14 cellular contexts compared by ENCODE assay signal in genomic region chr2:171310889-171311288, GRCh38.
DNase-seq lines count a peak whose midpoint lies in the region; ATAC-seq, FAIRE-seq and TF ChIP-seq lines count a peak whose summit lies in the region.
"Had no signal": no experiment of that assay in that cellular context is flagged by ENCODE, and none has a peak within 500 bp of the region (broad histone marks: within the 10 kb centered on the region; RNA-seq: fewer than 3 reads in every experiment).

No MANE protein-coding gene starts in this region.

- no peak for FAIRE-seq in HepG2 (lab: Jason Lieb, UNC)
- no peak for FAIRE-seq in pancreas (lab: Jason Lieb, UNC)
- FAIRE-seq: GM12892 had no signal

- peak overlapping the region; percentile 10 to 25 for H3K27ac Mint-ChIP-seq in activated naive CD4-positive, alpha-beta T cell treated with anti-CD3 and anti-CD28 coated beads, Interleukin-2, amount 50 U/mL, for 72 hours
- no peak overlapping the region for H3K27ac Mint-ChIP-seq in activated naive CD4-positive, alpha-beta T cell treated with anti-CD3 and anti-CD28 coated beads for 36 hours
- H3K27ac Mint-ChIP-seq in activated T-helper 17 cell treated with anti-CD3 and anti-CD28 coated beads, Interleukin-2, amount 50 U/mL, for 72 hours, result peak overlapping the region; percentile 4
- H3K27ac Mint-ChIP-seq: CD14-positive monocyte had no signal

- no peak overlapping the region for H2AFZ ChIP-seq in HepG2 (ENCODE audit: low read length)

- H3K9ac ChIP-seq in HepG2 (ENCODE audit: insufficient read depth, low read depth, low read length), result no peak overlapping the region

- H3K4me3 Mint-ChIP-seq in activated naive CD4-positive, alpha-beta T cell treated with anti-CD3 and anti-CD28 coated beads for 36 hours, result no peak overlapping the region
- no peak overlapping the region for H3K4me3 Mint-ChIP-seq in activated T-helper 17 cell treated with anti-CD3 and anti-CD28 coated beads, Interleukin-2, amount 50 U/mL, for 72 hours
- H3K4me3 Mint-ChIP-seq: CD14-positive monocyte; CD8-positive, alpha-beta memory T cell had no signal

- peaks cover 14% of the 10 kb centered on the region for H3K4me1 Mint-ChIP-seq in activated naive CD4-positive, alpha-beta T cell treated with anti-CD3 and anti-CD28 coated beads for 36 hours (ENCODE audit: low read depth)
- no peaks in the 10 kb centered on the region for H3K4me1 Mint-ChIP-seq in activated T-helper 17 cell treated with anti-CD3 and anti-CD28 coated beads, Interleukin-2, amount 50 U/mL, for 72 hours
- H3K4me1 Mint-ChIP-seq: CD14-positive monocyte had no signal

- H3K4me1 ChIP-seq in HepG2 (ENCODE audit: insufficient read depth, low read length) (peaks cover 26% of the 10 kb centered on the region), pancreas (no peaks in the 10 kb centered on the region)
- H3K4me1 ChIP-seq: Caco-2, HAP-1 had no signal

- H3K9me3 Mint-ChIP-seq in activated naive CD4-positive, alpha-beta T cell treated with anti-CD3 and anti-CD28 coated beads, Interleukin-2, amount 50 U/mL, for 72 hours, result peaks cover 14 to 19% of the 10 kb centered on the region in 2 donors
- H3K9me3 Mint-ChIP-seq in activated naive CD4-positive, alpha-beta T cell treated with anti-CD3 and anti-CD28 coated beads for 36 hours, result peaks cover 13% of the 10 kb centered on the region
- H3K9me3 Mint-ChIP-seq in activated T-helper 17 cell treated with anti-CD3 and anti-CD28 coated beads, Interleukin-2, amount 50 U/mL, for 72 hours, result peaks cover 14% of the 10 kb centered on the region

- 8% methylated on average over 2 of the region's 2 CpGs for WGBS in HepG2 (ENCODE audit: low lambda C conversion rate)
- 71 to 88% methylated on average over 2 of the region's 2 CpGs for WGBS in pancreas, 2 donors

- TF ChIP-seq RAD21 in HepG2 (CRISPR knock-in tag; IDR thresholded peaks at IDR 0.05), result no peak

- no peak for DNase-seq in activated naive CD4-positive, alpha-beta T cell treated with anti-CD3 and anti-CD28 coated beads, Interleukin-2, amount 50 U/mL, for 72 hours (ENCODE audit: low spot score in 2 of 2)
- no peak for DNase-seq in activated naive CD4-positive, alpha-beta T cell treated with anti-CD3 and anti-CD28 coated beads for 36 hours
- DNase-seq in HepG2 (ENCODE audit: low spot score) (peak; percentile 35), DMS 273 (lab: John Stamatoyannopoulos, UW; ENCODE audit: unreplicated experiment) (no peak), pancreas (no peak), NCI-H446 (lab: John Stamatoyannopoulos, UW) (no peak)
- DNase-seq: Caco-2; CD8-positive, alpha-beta memory T cell; DMS79; GOT3 had no signal

- TF ChIP-seq EP300 in HepG2 (IDR thresholded peaks at IDR 0.05; ENCODE audit: low read depth in 2 of 2, low read length in 2 of 2) (no peak; a peak in 1 of 4 replicates), HepG2 (CRISPR knock-in tag; IDR thresholded peaks at IDR 0.05; ENCODE audit: borderline replicate concordance) (no peak)

- H3K79me2 ChIP-seq in HepG2 (ENCODE audit: insufficient read depth, low read length), result no peaks in the 10 kb centered on the region

- ATAC-seq in activated naive CD4-positive, alpha-beta T cell treated with anti-CD3 and anti-CD28 coated beads, Interleukin-2, amount 50 U/mL, for 72 hours, result no peak
- peak; percentile 7 for ATAC-seq in activated T-helper 17 cell treated with anti-CD3 and anti-CD28 coated beads, Interleukin-2, amount 50 U/mL, for 72 hours (replicated peaks)
- ATAC-seq in HepG2 (peak; percentile 35; the same call in 2 of the 3 replicates), pancreas (no peak)

- no peaks in the 10 kb centered on the region for H3K27me3 Mint-ChIP-seq in activated naive CD4-positive, alpha-beta T cell treated with anti-CD3 and anti-CD28 coated beads for 36 hours (ENCODE audit: low read depth)
- no peaks in the 10 kb centered on the region for H3K27me3 Mint-ChIP-seq in activated T-helper 17 cell treated with anti-CD3 and anti-CD28 coated beads, Interleukin-2, amount 50 U/mL, for 72 hours
- H3K27me3 Mint-ChIP-seq: CD8-positive, alpha-beta memory T cell had no signal

- TF ChIP-seq CTCF in HepG2 (CRISPR knock-in tag; IDR thresholded peaks at IDR 0.05) (no peak), pancreas (IDR thresholded peaks at IDR 0.05) (no peak)

- H3K9me3 ChIP-seq in HepG2 (ENCODE audit: low read length) (peaks cover 18% of the 10 kb centered on the region), pancreas (no peaks in the 10 kb centered on the region)

- no peak overlapping the region for H3K27ac ChIP-seq in HepG2 (ENCODE audit: extremely low read length, insufficient read depth, low read length)
- H3K27ac ChIP-seq in pancreas, result no peak overlapping the region

- no peak overlapping the region for H3K4me2 ChIP-seq in HepG2 (ENCODE audit: low read depth, low read length)

- CTCF ChIA-PET in activated naive CD4-positive, alpha-beta T cell treated with anti-CD3 and anti-CD28 coated beads for 36 hours (lab: Charles Lee), result interaction anchor here (0.6 kb wide), 1 partner anchor 377 kb away, joined by 3 read pairs; no protein-coding TSS in a partner anchor
- CTCF ChIA-PET in HepG2 (lab: Yijun Ruan, JAX; ENCODE audit: low intra/inter-chr PET ratio, low total read pairs), result no interaction called here

- TF ChIP-seq POLR2A in HepG2 (IDR thresholded peaks at IDR 0.05; ENCODE audit: insufficient read depth in 1 of 2, low read depth in 2 of 2, low read length in 2 of 2), result no peak

- intact Hi-C loops in activated naive CD4-positive, alpha-beta T cell treated with anti-CD3 and anti-CD28 coated beads for 36 hours (cut with micrococcal nuclease), result loop anchor here (10.0 kb wide), 1 partner anchor 1124 kb away; no protein-coding TSS in a partner anchor
- intact Hi-C loops in HepG2 (cut with micrococcal nuclease; ENCODE audit: unreplicated experiment) (no loop called here), pancreas (cut with DNase I) (no loop called here)

- no TSS peak for BruUV-seq in HepG2 (replicated peaks; lab: Mats Ljungman, UMichigan)

- POLR2A ChIA-PET in HepG2 (lab: Yijun Ruan, JAX), result no interaction called here

- peaks cover 23 to 55% of the 10 kb centered on the region in 2 donors for H3K36me3 Mint-ChIP-seq in activated naive CD4-positive, alpha-beta T cell treated with anti-CD3 and anti-CD28 coated beads, Interleukin-2, amount 50 U/mL, for 72 hours
- peaks cover 32% of the 10 kb centered on the region for H3K36me3 Mint-ChIP-seq in activated naive CD4-positive, alpha-beta T cell treated with anti-CD3 and anti-CD28 coated beads for 36 hours (ENCODE audit: low read depth)
- H3K36me3 Mint-ChIP-seq in activated T-helper 17 cell treated with anti-CD3 and anti-CD28 coated beads, Interleukin-2, amount 50 U/mL, for 72 hours (ENCODE audit: low read depth), result no peaks in the 10 kb centered on the region

- no peaks in the 10 kb centered on the region for H3K27me3 ChIP-seq in HepG2 (ENCODE audit: control insufficient read depth in 1 of 2, insufficient read depth in 2 of 2, low read length in 2 of 2)
- H3K27me3 ChIP-seq in pancreas, result no peaks in the 10 kb centered on the region

- H4K20me1 ChIP-seq in HepG2 (ENCODE audit: insufficient read depth, low read length), result no peaks in the 10 kb centered on the region; the same call in 1 of the 2 replicates

- in situ Hi-C loops in HepG2 (cut with HindIII; ENCODE audit: extremely low pct_ligation_motif_present, low pct_unique_long_range_greater_than_20kb), result no loop called here

- H3K4me3 ChIP-seq in HepG2 (replicated peaks in 1 of 3; ENCODE audit: insufficient read depth in 1 of 3, low read depth in 2 of 3, low read length in 3 of 3), result no peak overlapping the region
- no peak overlapping the region for H3K4me3 ChIP-seq in pancreas
- H3K4me3 ChIP-seq: HAP-1 had no signal

- H3K36me3 ChIP-seq in HepG2 (replicated peaks in 1 of 2; ENCODE audit: control insufficient read depth in 1 of 2, insufficient read depth in 2 of 2, low read length in 2 of 2) (0 out of 5 replicates have a peak, but pooled peaks cover 0 to 1% of the 10 kb centered on the region in 2 experiments), pancreas (no peaks in the 10 kb centered on the region)
- H3K36me3 ChIP-seq: HAP-1 had no signal

TF ChIP-seq in HepG2, 621 proteins besides CTCF, POLR2A, EP300 and RAD21 (continues in another document):
- TF ChIP-seq CEBPZ (IDR thresholded peaks at IDR 0.05; ENCODE audit: low read length) (no peak), ZBTB21 (CRISPR knock-in tag; IDR thresholded peaks at IDR 0.05) (peak; percentile 64), FOSL2 (CRISPR knock-in tag; IDR thresholded peaks at IDR 0.05) (0 out of 2 replicates have a peak, but pooled peaks have one; percentile 10), GFI1 (CRISPR knock-in tag; IDR thresholded peaks at IDR 0.05; ENCODE audit: borderline replicate concordance) (0 out of 2 replicates have a peak, but pooled peaks have one; percentile 15), CREM (IDR thresholded peaks at IDR 0.05) (0 out of 2 replicates have a peak, but pooled peaks have one; percentile 26), CREM (CRISPR knock-in tag; IDR thresholded peaks at IDR 0.05) (no peak)

Comparison
In these comparisons a context has a peak if more than half of its experiments do, and no peak if none do; other contexts are left out.
1. ATAC-seq: peak in activated T-helper 17 cell treated with anti-CD3 and anti-CD28 coated beads, Interleukin-2, amount 50 U/mL, for 72 hours (single experiment) and HepG2 (single experiment); none in activated naive CD4-positive, alpha-beta T cell treated with anti-CD3 and anti-CD28 coated beads, Interleukin-2, amount 50 U/mL, for 72 hours (0 of 2) and pancreas (0 of 4).